10 cellular contexts compared by ENCODE assay signal in genomic region chr12:53229454-53229853, GRCh38. TPM values are rescaled to one million over a fixed set of nuclear protein-coding genes. Genes with fewer than 3 reads are reported as not detected.
DNase-seq lines count a peak whose midpoint lies in the region; ATAC-seq and TF ChIP-seq lines count a peak whose summit lies in the region.
"Had no signal": no experiment of that assay in that cellular context is flagged by ENCODE, and none has a peak within 500 bp of the region (broad histone marks: within the 10 kb centered on the region; RNA-seq: fewer than 3 reads in every experiment).

No MANE protein-coding gene starts in this region.

- no peak overlapping the region for H3K4me3 Mint-ChIP-seq in CD8-positive, alpha-beta T cell

- no peak for TF ChIP-seq CTCF in CD8-positive, alpha-beta T cell (IDR thresholded peaks at IDR 0.05)
- TF ChIP-seq CTCF in RWPE2 (IDR thresholded peaks at IDR 0.05; ENCODE audit: poor library complexity, severe bottlenecking), result no peak
- no peak for TF ChIP-seq CTCF in esophagus muscularis mucosa (IDR thresholded peaks at IDR 0.05)
- no peak for TF ChIP-seq CTCF in prostate gland (IDR thresholded peaks at IDR 0.05)

- DNase-seq in CD8-positive, alpha-beta T cell, result no peak
- DNase-seq in RWPE2 (ENCODE audit: low spot score), result no peak
- DNase-seq in esophagus muscularis mucosa (ENCODE audit: extremely low spot score), result no peak
- DNase-seq in prostate gland (ENCODE audit: low spot score), result no peak
- no peak for DNase-seq in germinal center (ENCODE audit: low spot score)
- no peak for DNase-seq in NCI-H146 (lab: John Stamatoyannopoulos, UW)
- DNase-seq in putamen (ENCODE audit: low spot score), result no peak
- DNase-seq: activated effector memory CD4-positive, alpha-beta T cell treated with Interleukin-2 at 50 U/mL for 16 hours; MV-4-11 had no signal

- peaks cover 49% of the 10 kb centered on the region for H3K4me1 ChIP-seq in CD8-positive, alpha-beta T cell (ENCODE audit: insufficient read depth, low read length)
- peaks cover 43% of the 10 kb centered on the region for H3K4me1 ChIP-seq in RWPE2 (ENCODE audit: insufficient read depth, poor library complexity, severe bottlenecking)
- peaks cover 38 to 79% (median 78%) of the 10 kb centered on the region in 4 donors for H3K4me1 ChIP-seq in esophagus muscularis mucosa
- peaks cover 24% of the 10 kb centered on the region for H3K4me1 ChIP-seq in prostate gland (replicated peaks)

- POLR2A ChIA-PET in CD8-positive, alpha-beta T cell (lab: Charles Lee), result interaction anchor here (0.8 to 1.0 kb wide), 3 partner anchors 8 to 12 kb away, joined by 3 read pairs; no protein-coding TSS in a partner anchor

- peak overlapping the region; percentile 73 for H3K27ac Mint-ChIP-seq in CD8-positive, alpha-beta T cell

- no peaks in the 10 kb centered on the region for H3K9me3 ChIP-seq in CD8-positive, alpha-beta T cell (ENCODE audit: low read length)
- no peaks in the 10 kb centered on the region for H3K9me3 ChIP-seq in RWPE2 (ENCODE audit: severe bottlenecking)
- no peaks in the 10 kb centered on the region for H3K9me3 ChIP-seq in esophagus muscularis mucosa
- H3K9me3 ChIP-seq in prostate gland, result no peaks in the 10 kb centered on the region

- no peak overlapping the region for H3K27ac ChIP-seq in CD8-positive, alpha-beta T cell (ENCODE audit: low read depth, low read length)
- H3K27ac ChIP-seq in RWPE2 (ENCODE audit: poor library complexity, severe bottlenecking) (peak overlapping the region; percentile 84), esophagus muscularis mucosa (replicated peaks in 1 of 4) (peak overlapping the region; percentile 38 to 96 (median 88)), prostate gland (peak overlapping the region; percentile 83 to 89)

- H3K9me3 Mint-ChIP-seq in CD8-positive, alpha-beta T cell, result no peaks in the 10 kb centered on the region

- TF ChIP-seq EP300 in esophagus muscularis mucosa (IDR thresholded peaks at IDR 0.05), result no peak

- no peaks in the 10 kb centered on the region for H3K36me3 ChIP-seq in CD8-positive, alpha-beta T cell (ENCODE audit: insufficient read depth, low read length)
- H3K36me3 ChIP-seq in RWPE2 (ENCODE audit: low read depth) (peaks cover 7% of the 10 kb centered on the region), esophagus muscularis mucosa (peaks cover 0 to 25% (median 6%) of the 10 kb centered on the region in 4 donors), prostate gland (no peaks in the 10 kb centered on the region)

- intact Hi-C loops in CD8-positive, alpha-beta T cell (cut with DNase I, micrococcal nuclease), result no loop called here
- intact Hi-C loops in esophagus muscularis mucosa (cut with DNase I), result no loop called here
- intact Hi-C loops in prostate gland (cut with DNase I), result no loop called here

- H3K4me1 Mint-ChIP-seq in CD8-positive, alpha-beta T cell (ENCODE audit: low read depth), result peaks cover 57% of the 10 kb centered on the region

- TF ChIP-seq POLR2A in esophagus muscularis mucosa (IDR thresholded peaks at IDR 0.05; ENCODE audit: low read depth), result no peak
- TF ChIP-seq POLR2A in prostate gland (IDR thresholded peaks at IDR 0.05), result no peak

- peaks cover 2% of the 10 kb centered on the region for H3K36me3 Mint-ChIP-seq in CD8-positive, alpha-beta T cell

- H3K27me3 Mint-ChIP-seq in CD8-positive, alpha-beta T cell (ENCODE audit: low read depth), result no peaks in the 10 kb centered on the region

- CTCF ChIA-PET in CD8-positive, alpha-beta T cell (lab: Charles Lee), result interaction anchor here (1.0 to 6.7 kb wide), 3 partner anchors 16 to 70 kb away, joined by 3 to 25 read pairs (median 5); a partner anchor contains a TSS

- no peak for ATAC-seq in CD8-positive, alpha-beta T cell
- no peak for ATAC-seq in RWPE2 (ENCODE audit: low read depth)
- ATAC-seq: activated CD4-positive, CD25-positive, alpha-beta regulatory T cell treated with anti-CD3 and anti-CD28 coated beads, Interleukin-2, amount 50 U/mL, for 24 hours had no signal

- no peaks in the 10 kb centered on the region for H3K27me3 ChIP-seq in CD8-positive, alpha-beta T cell (ENCODE audit: insufficient read depth, low read length)
- H3K27me3 ChIP-seq in RWPE2 (ENCODE audit: insufficient read depth, poor library complexity, severe bottlenecking), result no peaks in the 10 kb centered on the region
- H3K27me3 ChIP-seq in esophagus muscularis mucosa, result no peaks in the 10 kb centered on the region
- H3K27me3 ChIP-seq in prostate gland (replicated peaks; ENCODE audit: insufficient read depth), result no peaks in the 10 kb centered on the region

- WGBS in esophagus muscularis mucosa, result 91% methylated on average over 2 of the region's 2 CpGs
- WGBS in prostate gland, result 85% methylated on average over 2 of the region's 2 CpGs

- no peak overlapping the region for H3K4me3 ChIP-seq in CD8-positive, alpha-beta T cell (ENCODE audit: low read depth, low read length)
- no peak overlapping the region for H3K4me3 ChIP-seq in RWPE2 (ENCODE audit: severe bottlenecking)
- no peak overlapping the region for H3K4me3 ChIP-seq in esophagus muscularis mucosa
- H3K4me3 ChIP-seq in prostate gland, result no peak overlapping the region

RNA-seq across cellular contexts. Expression of gene RARG, which starts 2.6 kb away (rescaled TPM):
- total RNA-seq in CD8-positive, alpha-beta T cell, result 10 to 100 TPM; 16.1 to 16.5 TPM
- total RNA-seq in esophagus muscularis mucosa (10 to 100 TPM; 10.3 to 26.1 (median 22.9) TPM), prostate gland (10 to 100 TPM; 28.9 to 30.4 TPM)

RNA-seq across cellular contexts. Expression of gene ITGB7, which starts 22.4 kb away (rescaled TPM):
- total RNA-seq in CD8-positive, alpha-beta T cell, result 100 to 1,000 TPM; 107 to 108 TPM
- total RNA-seq in esophagus muscularis mucosa (1 to 10 TPM; 1.1 to 1.8 (median 1.4) TPM), prostate gland (1 to 10 TPM; 1.2 to 1.7 TPM)

RNA-seq across cellular contexts. Expression of gene ESPL1, which starts 38.6 kb away (rescaled TPM):
- total RNA-seq in CD8-positive, alpha-beta T cell, result 1 to 10 TPM in 1 of 2 experiments, under 1 TPM in 1; 0.56 to 1.7 TPM
- total RNA-seq in esophagus muscularis mucosa (1 to 10 TPM in 1 of 4 donors, under 1 TPM in 3; under 0.01 to 2.0 (median 0.24) TPM), prostate gland (1 to 10 TPM in 1 of 2 donors, under 1 TPM in 1; 0.55 to 6.1 TPM)

RNA-seq across cellular contexts. Expression of gene CSAD, which starts 48.7 kb away (rescaled TPM):
- 10 to 100 TPM; 28.0 to 29.6 TPM for total RNA-seq in CD8-positive, alpha-beta T cell
- total RNA-seq in esophagus muscularis mucosa (10 to 100 TPM; 10.8 to 27.8 (median 15.0) TPM), prostate gland (10 to 100 TPM; 30.8 to 92.5 TPM)

RNA-seq across cellular contexts. Expression of gene ZNF740, which starts 48.9 kb away (rescaled TPM):
- 10 to 100 TPM; 24.8 to 24.9 TPM for total RNA-seq in CD8-positive, alpha-beta T cell
- total RNA-seq in esophagus muscularis mucosa (10 to 100 TPM; 12.4 to 19.6 (median 15.3) TPM), prostate gland (10 to 100 TPM; 17.0 to 19.1 TPM)

Comparison
In these comparisons a context has a peak if more than half of its experiments do, and no peak if none do; other contexts are left out.
1. RNA of gene ITGB7, which starts 22.4 kb away (total RNA-seq): 107 to 108 TPM in CD8-positive, alpha-beta T cell; 1.2 to 1.7 TPM in prostate gland and 1.1 to 1.8 TPM in esophagus muscularis mucosa; every median in the first group is over 10 times any median in the second.